ENCODE assay signal across 8 cellular contexts in genomic region chr12:9284197-9284596, GRCh38.
DNase-seq lines count a peak whose midpoint lies in the region; ATAC-seq and TF ChIP-seq lines count a peak whose summit lies in the region.
"Not testable (repeated sequence)": the region's sequence is repeated elsewhere in the genome, so short reads cannot be mapped to it uniquely, and the experiment has no call there.

No MANE protein-coding gene starts in this region.

- H3K9me3 Mint-ChIP-seq in nephron = not testable (repeated sequence)

- H3K4me1 Mint-ChIP-seq in nephron = peaks cover 11% of the 10 kb centered on the region

- not testable (repeated sequence) for H3K4me1 ChIP-seq in ES-I3 (ENCODE audit: insufficient read depth, low read length); body of pancreas; subcutaneous abdominal adipose tissue (ENCODE audit: control insufficient read depth in 5 of 5, insufficient read depth in 5 of 5, low read length in 5 of 5)

- WGBS in body of pancreas, 2 donors = 4% methylated on average over 12 of the region's 14 CpGs; no CpG with 5 or more reads in 1 of the 2 donors

- TF ChIP-seq POLR2A in body of pancreas (IDR thresholded peaks at IDR 0.05) = not testable (repeated sequence)

- peak overlapping the region; percentile 93 to 97 (median 94) for H3K4me3 Mint-ChIP-seq in nephron

- H3K9me3 ChIP-seq in ES-I3 (ENCODE audit: control insufficient read depth, insufficient read depth, low read length); body of pancreas; subcutaneous abdominal adipose tissue (ENCODE audit: control insufficient read depth in 5 of 5, low read length in 5 of 5): not testable (repeated sequence)

- H3K27ac ChIP-seq in body of pancreas = peak overlapping the region; percentile 25 to 80 (median 64)
- not testable (repeated sequence) for H3K27ac ChIP-seq in subcutaneous abdominal adipose tissue (ENCODE audit: low read depth, low read length)

- H3K27me3 ChIP-seq in body of pancreas; subcutaneous abdominal adipose tissue (ENCODE audit: control insufficient read depth in 5 of 5, insufficient read depth in 4 of 5, low read length in 5 of 5): not testable (repeated sequence)

- H3K9ac ChIP-seq in ES-I3 (ENCODE audit: low read depth, low read length) = peak overlapping the region; percentile 50; the same call in 1 of the 2 replicates
- not testable (repeated sequence) for H3K9ac ChIP-seq in subcutaneous abdominal adipose tissue (ENCODE audit: low read length in 5 of 5)

- peak overlapping the region; percentile 97 for H3K27ac Mint-ChIP-seq in nephron

- H3K36me3 Mint-ChIP-seq in nephron (ENCODE audit: low read depth) = not testable (repeated sequence)

- not testable (repeated sequence) for H3K27me3 Mint-ChIP-seq in nephron (ENCODE audit: low read depth)

- not testable (repeated sequence) for H3K4me3 ChIP-seq in body of pancreas
- peak overlapping the region in 3 of 5 donors; percentile 47 to 76 (median 67) for H3K4me3 ChIP-seq in subcutaneous abdominal adipose tissue (ENCODE audit: low read depth in 1 of 5, low read length in 5 of 5)

- ATAC-seq in GM21786 (IDR thresholded peaks at IDR 0.05; ENCODE audit: unreplicated experiment) (peak; percentile 36), body of pancreas (peak; percentile 58)

- H3K36me3 ChIP-seq in ES-I3 (ENCODE audit: insufficient read depth, low read length); body of pancreas (replicated peaks in 1 of 2; ENCODE audit: insufficient read depth in 1 of 2, low read depth in 2 of 2); subcutaneous abdominal adipose tissue (ENCODE audit: control insufficient read depth in 5 of 5, insufficient read depth in 5 of 5, low read length in 5 of 5): not testable (repeated sequence)

- not testable (repeated sequence) for TF ChIP-seq CTCF in body of pancreas (IDR thresholded peaks at IDR 0.05); nephron (IDR thresholded peaks at IDR 0.05; ENCODE audit: unreplicated experiment in 3 of 3)

- intact Hi-C loops in body of pancreas (cut with DNase I) = not testable (repeated sequence)
- intact Hi-C loops in cardiac septum (cut with DNase I) = loop anchor here (10.0 kb wide), 1 partner anchor 169 kb away; the partner anchor contains the start of gene A2M

- DNase-seq in HT-29 (ENCODE audit: low spot score) (peak; percentile 31), T-helper 9 cell (peak; percentile 1), body of pancreas (peak in 3 of 4 donors; percentile 3 to 21 (median 15)), cardiac septum (ENCODE audit: low spot score) (peak; percentile 74)

Comparison
In these comparisons a context has a peak if more than half of its experiments do, and no peak if none do; other contexts are left out.
1. DNase-seq: peak in every context shown above with its lines; median percentile 74 in cardiac septum; 31 in HT-29; 15 in body of pancreas; 1 in T-helper 9 cell.